Comparison of ENCODE assay signal across 8 cellular contexts in genomic region chr10:128035557-128035973, GRCh38.
DNase-seq lines count a peak whose midpoint lies in the region; ATAC-seq and TF ChIP-seq lines count a peak whose summit lies in the region.

No MANE protein-coding gene starts in this region.

- no peak overlapping the region for H3K56ac ChIP-seq in H9 (ENCODE audit: insufficient read length, low read depth, low read length)

- no peak overlapping the region for H2BK5ac ChIP-seq in H9 (ENCODE audit: insufficient read length, low read length)

- no peak overlapping the region for H3K4me3 ChIP-seq in PC-9

- H3K9me2 ChIP-seq in PC-9 (ENCODE audit: insufficient read depth): no peaks in the 10 kb centered on the region

- H3K23me2 ChIP-seq in H9 (ENCODE audit: insufficient read length, low read depth, low read length, poor library complexity, severe bottlenecking): peaks cover 4% of the 10 kb centered on the region

- H3K27ac Mint-ChIP-seq in H9: 0 out of 7 replicates have a peak overlapping the region, but pooled peaks of 1 of the 3 experiments have one; percentile 18

- H4K20me1 ChIP-seq in H9 (ENCODE audit: control insufficient read depth, insufficient read depth, insufficient read length): no peaks in the 10 kb centered on the region
- H4K20me1 ChIP-seq in PC-9 (ENCODE audit: insufficient read depth): no peaks in the 10 kb centered on the region

- no peak overlapping the region for H2BK120ac ChIP-seq in H9 (ENCODE audit: low read depth, low read length, poor library complexity, severe bottlenecking)

- H2BK15ac ChIP-seq in H9 (ENCODE audit: low read depth, low read length): no peak overlapping the region; the same call in 1 of the 2 replicates

- no peak overlapping the region for H3K14ac ChIP-seq in H9 (ENCODE audit: insufficient read depth, low read length)

- H3T11ph ChIP-seq in H9 (ENCODE audit: low read length): no peak overlapping the region

- no peaks in the 10 kb centered on the region for H3K79me2 ChIP-seq in H9 (ENCODE audit: insufficient read depth, low read length)
- H3K79me2 ChIP-seq in PC-9 (ENCODE audit: low read depth): no peaks in the 10 kb centered on the region

- peaks cover 11 to 13% of the 10 kb centered on the region in 2 experiments; a peak in 3 of 4 replicates for H3K4me1 Mint-ChIP-seq in H9

- no peaks in the 10 kb centered on the region for H3K4me1 ChIP-seq in H9 (ENCODE audit: insufficient read depth, low read length)
- peaks cover 8% of the 10 kb centered on the region for H3K4me1 ChIP-seq in PC-9 (replicated peaks; ENCODE audit: insufficient read depth)

- POLR2A ChIA-PET in PC-9 (lab: Charles Lee; ENCODE audit: unreplicated experiment): no interaction called here

- peaks cover 14% of the 10 kb centered on the region for H3K27me3 Mint-ChIP-seq in H9 (ENCODE audit: low read depth)

- H4K5ac ChIP-seq in H9 (ENCODE audit: insufficient read length, low read depth, low read length): no peak overlapping the region

- CTCF ChIA-PET in PC-9 (lab: Charles Lee): interaction anchor here (1.0 kb wide), 1 partner anchor 26 kb away, joined by 3 read pairs; no protein-coding TSS in a partner anchor

- no peaks in the 10 kb centered on the region for H3K79me1 ChIP-seq in H9 (ENCODE audit: insufficient read depth, low read depth, low read length, poor library complexity, severe bottlenecking)

- H4K91ac ChIP-seq in H9 (ENCODE audit: insufficient read length, low read depth, low read length): no peak overlapping the region

- no peak overlapping the region for H3K4me2 ChIP-seq in H9 (ENCODE audit: insufficient read depth, insufficient read length, low read length)
- no peak overlapping the region for H3K4me2 ChIP-seq in PC-9

- H4K8ac ChIP-seq in H9 (replicated peaks; ENCODE audit: insufficient read length, low read depth, low read length): no peak overlapping the region

- no peaks in the 10 kb centered on the region for H3K36me3 ChIP-seq in PC-9 (ENCODE audit: low read depth)

- intact Hi-C loops in PC-9 (cut with micrococcal nuclease; ENCODE audit: unreplicated experiment): no loop called here
- intact Hi-C loops in left cardiac atrium (cut with DNase I): no loop called here

- WGBS in H9 (ENCODE audit: extremely low coverage, insufficient read length, low lambda C conversion rate): no CpG with 5 or more reads among the region's 5 CpGs

- H3K9me3 ChIP-seq in H9 (ENCODE audit: control insufficient read depth, low read depth, low read length) (no peaks in the 10 kb centered on the region), PC-9 (ENCODE audit: insufficient read depth, low read depth) (no peaks in the 10 kb centered on the region)

- H2AFZ ChIP-seq in H9 (ENCODE audit: low read length) (no peak overlapping the region), PC-9 (no peak overlapping the region)

- no peak overlapping the region for H3K18ac ChIP-seq in H9 (ENCODE audit: insufficient read length, low read depth, low read length)

- peak; percentile 83 for TF ChIP-seq CTCF in H9 (conservative IDR thresholded peaks at IDR 0.05)
- peak; percentile 62 for TF ChIP-seq CTCF in PC-9 (conservative IDR thresholded peaks at IDR 0.05)

- H2BK20ac ChIP-seq in H9 (ENCODE audit: low read depth, low read length, poor library complexity, severe bottlenecking): no peak overlapping the region

- no peak overlapping the region for H3K27ac ChIP-seq in H9 (ENCODE audit: insufficient read length, low read depth, low read length)
- H3K27ac ChIP-seq in PC-9: no peak overlapping the region

- H2BK12ac ChIP-seq in H9 (ENCODE audit: insufficient read length, low read depth, low read length): no peak overlapping the region

- no peak overlapping the region for H3K4ac ChIP-seq in H9 (ENCODE audit: low read depth, low read length)

- no peak overlapping the region for H3K4me3 Mint-ChIP-seq in H9

- no peak overlapping the region for H3K9ac ChIP-seq in H9 (ENCODE audit: extremely low read depth, insufficient read length, low read length)

- ATAC-seq in left cardiac atrium: peak; percentile 65 to 73

- no peaks in the 10 kb centered on the region for H3F3A ChIP-seq in PC-9 (ENCODE audit: insufficient read depth, low read depth)

- peak; percentile 11 for DNase-seq in COLO829 (ENCODE audit: low spot score)
- DNase-seq in H9: peak; percentile 82
- DNase-seq in PC-9: no peak
- DNase-seq in activated naive CD4-positive, alpha-beta T cell (lab: John Stamatoyannopoulos, UW): peak; percentile 11 to 51 (median 36)
- DNase-seq in left cardiac atrium: peak; percentile 60
- peak; percentile 39 to 67 (median 40) for DNase-seq in stimulated activated CD4-positive, alpha-beta T cell treated with anti-CD3 and anti-CD28 coated beads, Interleukin-12 subunit alpha, Interleukin-12 subunit beta, amount 100 ng/mL, for 48 hours (ENCODE audit: low read depth in 2 of 3, low spot score in 1 of 3)
- no peak for DNase-seq in NCI-H146 treated with DMSO at 0.1 percent for 48 hours (lab: John Stamatoyannopoulos, UW; ENCODE audit: unreplicated experiment)
- DNase-seq in NCI-H2107 treated with DMSO at 0.1 percent for 48 hours (lab: John Stamatoyannopoulos, UW; ENCODE audit: unreplicated experiment): no peak

- no peaks in the 10 kb centered on the region for H3K9me3 Mint-ChIP-seq in H9

- no TSS peak for BruUV-seq in PC-9 (replicated peaks; lab: Mats Ljungman, UMichigan)

- H2AK5ac ChIP-seq in H9 (ENCODE audit: insufficient read length, low read length): no peak overlapping the region

- H3K36me3 Mint-ChIP-seq in H9 (ENCODE audit: insufficient read depth in 1 of 3, low read depth in 3 of 3): no peaks in the 10 kb centered on the region

- H3K23ac ChIP-seq in H9 (ENCODE audit: insufficient read length, low read depth, low read length): no peak overlapping the region

- no peaks in the 10 kb centered on the region for H3K27me3 ChIP-seq in H9 (ENCODE audit: insufficient read depth, low read length)
- no peaks in the 10 kb centered on the region for H3K27me3 ChIP-seq in PC-9 (ENCODE audit: insufficient read depth, low read depth)

Comparison
In these comparisons a context has a peak if more than half of its experiments do, and no peak if none do; other contexts are left out.
1. DNase-seq: peak in COLO829 (single experiment), H9 (single experiment), activated naive CD4-positive, alpha-beta T cell (4 of 4), left cardiac atrium (single experiment) and stimulated activated CD4-positive, alpha-beta T cell treated with anti-CD3 and anti-CD28 coated beads, Interleukin-12 subunit alpha, Interleukin-12 subunit beta, amount 100 ng/mL, for 48 hours (3 of 3); none in PC-9 (0 of 2), NCI-H146 treated with DMSO at 0.1 percent for 48 hours (single experiment) and NCI-H2107 treated with DMSO at 0.1 percent for 48 hours (single experiment).